ENCODE assay signal across 17 cellular contexts in genomic region chr3:159899198-159899597, GRCh38. TPM values are rescaled to one million over a fixed set of nuclear protein-coding genes. Genes with fewer than 3 reads are reported as not detected.
"Had no signal": no experiment of that assay in that cellular context is flagged by ENCODE, and none has a peak within 500 bp of the region (broad histone marks: within the 10 kb centered on the region; RNA-seq: fewer than 3 reads in every experiment).

No MANE protein-coding gene starts in this region.

- H3K4me3 ChIP-seq: sigmoid colon, suprapubic skin, upper lobe of right lung had no signal

- H3K4me3 Mint-ChIP-seq: activated B cell treated with CpG ODN at 0.5 μM for 24 hours; nephron; T-helper 1 cell treated with Interleukin-12 subunit alpha and Interleukin-12 subunit beta and Interleukin-4 antibody, amounts not matched to agents 30 μg/mL and 1 μg/mL, for 36 hours had no signal

- H3K27ac ChIP-seq: brain microvascular endothelial cell, suprapubic skin, upper lobe of right lung had no signal

- H3K27me3 ChIP-seq: brain microvascular endothelial cell, sigmoid colon, suprapubic skin, upper lobe of right lung had no signal

- DNase-seq: activated B cell treated with CpG ODN at 0.5 μM for 24 hours; activated CD4-positive, alpha-beta T cell treated with anti-CD3 and anti-CD28 coated beads, Interleukin-2, amount 50 U/mL, for 1 hour; activated effector memory CD4-positive, alpha-beta T cell treated with anti-CD3 and anti-CD28 coated beads, Interleukin-2, amount 50 U/mL, for 16 hours; activated T-cell treated with anti-CD3 and anti-CD28 coated beads, Interleukin-2, amount 50 U/mL, for 1 hour; amygdala; brain microvascular endothelial cell; cerebellar nuclear complex; glutamatergic neuron; mammary epithelial cell; sigmoid colon; stimulated activated CD4-positive, alpha-beta T cell treated with anti-CD3 and anti-CD28 coated beads, Interleukin-12 subunit alpha, Interleukin-12 subunit beta, amount 100 ng/mL, for 4 hours; stimulated activated naive CD4-positive, alpha-beta T cell treated with Interleukin-2 at 50 U/mL for 16 hours; upper lobe of right lung had no signal

- H3K36me3 Mint-ChIP-seq: activated naive CD4-positive, alpha-beta T cell treated with anti-CD3 and anti-CD28 coated beads, Interleukin-2, amount 50 U/mL, for 72 hours had no signal

- H3K9me3 ChIP-seq: sigmoid colon, suprapubic skin, upper lobe of right lung had no signal

- H3K27ac Mint-ChIP-seq: activated B cell treated with CpG ODN at 0.5 μM for 24 hours; activated naive CD4-positive, alpha-beta T cell treated with anti-CD3 and anti-CD28 coated beads, Interleukin-2, amount 50 U/mL, for 72 hours; T-helper 1 cell treated with Interleukin-12 subunit alpha and Interleukin-12 subunit beta and Interleukin-4 antibody, amounts not matched to agents 30 μg/mL and 1 μg/mL, for 36 hours had no signal

- H3K9me3 Mint-ChIP-seq: activated B cell treated with CpG ODN at 0.5 μM for 24 hours; activated naive CD4-positive, alpha-beta T cell treated with anti-CD3 and anti-CD28 coated beads, Interleukin-2, amount 50 U/mL, for 72 hours; nephron; T-helper 1 cell treated with Interleukin-12 subunit alpha and Interleukin-12 subunit beta and Interleukin-4 antibody, amounts not matched to agents 30 μg/mL and 1 μg/mL, for 36 hours had no signal

- H3K4me1 ChIP-seq: suprapubic skin had no signal

- H3K27me3 Mint-ChIP-seq: activated B cell treated with CpG ODN at 0.5 μM for 24 hours had no signal

- H3K36me3 ChIP-seq: suprapubic skin had no signal

RNA-seq across cellular contexts. Expression of gene SCHIP1, which starts 59.5 kb away (rescaled TPM):
- total RNA-seq: activated naive CD4-positive, alpha-beta T cell treated with anti-CD3 and anti-CD28 coated beads, Interleukin-2, amount 50 U/mL, for 72 hours had no signal
